12 cellular contexts compared by ENCODE assay signal in genomic region chr3:152321321-152321720, GRCh38. TPM values are rescaled to one million over a fixed set of nuclear protein-coding genes. Genes with fewer than 3 reads are reported as not detected.
DNase-seq lines count a peak whose midpoint lies in the region; ATAC-seq, FAIRE-seq and TF ChIP-seq lines count a peak whose summit lies in the region.
"Had no signal": no experiment of that assay in that cellular context is flagged by ENCODE, and none has a peak within 500 bp of the region (broad histone marks: within the 10 kb centered on the region; RNA-seq: fewer than 3 reads in every experiment).

No MANE protein-coding gene starts in this region.

- H3K36me3 ChIP-seq in left lung (no peaks in the 10 kb centered on the region), thoracic aorta (peaks cover 2% of the 10 kb centered on the region), GM23338 (ENCODE audit: insufficient read depth) (no peaks in the 10 kb centered on the region), neural progenitor cell (no peaks in the 10 kb centered on the region)
- H3K36me3 ChIP-seq: prostate gland, upper lobe of right lung had no signal

- no peaks in the 10 kb centered on the region for H3K9me2 ChIP-seq in GM23338 (ENCODE audit: insufficient read depth)

- H3K27ac ChIP-seq in left lung (peak overlapping the region; percentile 22 to 53), thoracic aorta (peak overlapping the region; percentile 75 to 84), GM23338 (ENCODE audit: low read depth) (no peak overlapping the region), neural progenitor cell (no peak overlapping the region)
- H3K27ac ChIP-seq: upper lobe of right lung had no signal

- POLR2A ChIA-PET in activated CD4-positive, alpha-beta memory T cell treated with anti-CD3 and anti-CD28 coated beads, Interleukin-2, amount 10 ng/mL, durations not matched to agents 7 days and 5 days (lab: Charles Lee): interaction anchor here (0.8 to 1.5 kb wide), 4 partner anchors 11 to 64 kb away, joined by 3 to 5 read pairs (median 4); no protein-coding TSS in a partner anchor

- H3K79me2 ChIP-seq in GM23338 (replicated peaks; ENCODE audit: insufficient read depth) (peaks cover 61% of the 10 kb centered on the region), neural progenitor cell (ENCODE audit: low read depth) (no peaks in the 10 kb centered on the region)

- H3K4me3 ChIP-seq in left lung (no peak overlapping the region), thoracic aorta (peak overlapping the region; percentile 18), GM23338 (no peak overlapping the region), neural progenitor cell (no peak overlapping the region)
- H3K4me3 ChIP-seq: body of pancreas, prostate gland, upper lobe of right lung had no signal

- H3F3A ChIP-seq in GM23338 (replicated peaks; ENCODE audit: low read depth) (no peaks in the 10 kb centered on the region), neural progenitor cell (ENCODE audit: low read depth) (no peaks in the 10 kb centered on the region)

- no peaks in the 10 kb centered on the region for H3K27me3 Mint-ChIP-seq in activated T-cell treated with anti-CD3 and anti-CD28 coated beads, Interleukin-2, amount 50 U/mL, for 72 hours (ENCODE audit: low read depth)
- no peaks in the 10 kb centered on the region for H3K27me3 Mint-ChIP-seq in activated CD4-positive, alpha-beta memory T cell treated with anti-CD3 and anti-CD28 coated beads, Interleukin-2, amount 10 ng/mL, durations not matched to agents 7 days and 5 days
- H3K27me3 Mint-ChIP-seq in GM23338 (ENCODE audit: insufficient read depth, low read depth, poor library complexity): peaks cover 2% of the 10 kb centered on the region
- no peaks in the 10 kb centered on the region for H3K27me3 Mint-ChIP-seq in neural progenitor cell (ENCODE audit: insufficient read depth, low read depth)

- H3K27me3 ChIP-seq in left lung (no peaks in the 10 kb centered on the region), thoracic aorta (replicated peaks; ENCODE audit: insufficient read depth) (no peaks in the 10 kb centered on the region), GM23338 (ENCODE audit: insufficient read depth) (no peaks in the 10 kb centered on the region), neural progenitor cell (no peaks in the 10 kb centered on the region)
- H3K27me3 ChIP-seq: body of pancreas, upper lobe of right lung had no signal

- H3K36me3 Mint-ChIP-seq in activated T-cell treated with anti-CD3 and anti-CD28 coated beads, Interleukin-2, amount 50 U/mL, for 72 hours (ENCODE audit: insufficient read depth in 2 of 2): peaks cover 3 to 16% of the 10 kb centered on the region in 2 donors
- peaks cover 45% of the 10 kb centered on the region for H3K36me3 Mint-ChIP-seq in activated CD4-positive, alpha-beta memory T cell treated with anti-CD3 and anti-CD28 coated beads, Interleukin-2, amount 10 ng/mL, durations not matched to agents 7 days and 5 days (ENCODE audit: low read depth)
- H3K36me3 Mint-ChIP-seq in GM23338 (ENCODE audit: low read depth) (peaks cover 7% of the 10 kb centered on the region; the same call in 2 of the 3 replicates), neural progenitor cell (peaks cover 21% of the 10 kb centered on the region)

- no peak for FAIRE-seq in HTR-8/SVneo (lab: Jason Lieb, UNC)

- peak overlapping the region in 1 of 2 donors; percentile 60 for H3K4me3 Mint-ChIP-seq in activated T-cell treated with anti-CD3 and anti-CD28 coated beads, Interleukin-2, amount 50 U/mL, for 72 hours
- H3K4me3 Mint-ChIP-seq in activated CD4-positive, alpha-beta memory T cell treated with anti-CD3 and anti-CD28 coated beads, Interleukin-2, amount 10 ng/mL, durations not matched to agents 7 days and 5 days: no peak overlapping the region
- H3K4me3 Mint-ChIP-seq in GM23338: no peak overlapping the region
- no peak overlapping the region for H3K4me3 Mint-ChIP-seq in neural progenitor cell

- H3K9me3 ChIP-seq in left lung (no peaks in the 10 kb centered on the region), thoracic aorta (peaks cover 5% of the 10 kb centered on the region), neural progenitor cell (ENCODE audit: low read depth) (no peaks in the 10 kb centered on the region)
- H3K9me3 ChIP-seq: body of pancreas, prostate gland, upper lobe of right lung had no signal

- H3K27ac Mint-ChIP-seq in activated T-cell treated with anti-CD3 and anti-CD28 coated beads, Interleukin-2, amount 50 U/mL, for 72 hours: peak overlapping the region; percentile 88
- H3K27ac Mint-ChIP-seq in activated CD4-positive, alpha-beta memory T cell treated with anti-CD3 and anti-CD28 coated beads, Interleukin-2, amount 10 ng/mL, durations not matched to agents 7 days and 5 days: peak overlapping the region; percentile 72
- H3K27ac Mint-ChIP-seq in GM23338: no peak overlapping the region
- no peak overlapping the region for H3K27ac Mint-ChIP-seq in neural progenitor cell

- H3K4me2 ChIP-seq in GM23338: no peak overlapping the region
- no peak overlapping the region for H3K4me2 ChIP-seq in neural progenitor cell

- DNase-seq in activated T-cell treated with anti-CD3 and anti-CD28 coated beads, Interleukin-2, amount 50 U/mL, for 72 hours: no peak
- DNase-seq in activated T-cell treated with anti-CD3 and anti-CD28 coated beads, Interleukin-2, amount 50 U/mL, for 48 hours: no peak
- DNase-seq in activated CD4-positive, alpha-beta memory T cell treated with anti-CD3 and anti-CD28 coated beads, Interleukin-2, amount 10 ng/mL, durations not matched to agents 7 days and 5 days: no peak
- DNase-seq in left lung (no peak), thoracic aorta (ENCODE audit: low spot score) (no peak), HTR-8/SVneo (ENCODE audit: insufficient read length, low spot score) (no peak), GM23338 (ENCODE audit: low spot score) (no peak), neural progenitor cell (ENCODE audit: low spot score) (no peak)
- DNase-seq: body of pancreas, mesendoderm, upper lobe of right lung had no signal

- H3K4me1 ChIP-seq in left lung: peaks cover 33 to 84% of the 10 kb centered on the region in 2 donors
- peaks cover 84 to 86% of the 10 kb centered on the region in 2 donors for H3K4me1 ChIP-seq in thoracic aorta (ENCODE audit: control insufficient read depth in 1 of 2, low read depth in 2 of 2)
- peaks cover 28% of the 10 kb centered on the region for H3K4me1 ChIP-seq in GM23338 (ENCODE audit: insufficient read depth)
- H3K4me1 ChIP-seq in neural progenitor cell: no peaks in the 10 kb centered on the region
- H3K4me1 ChIP-seq: prostate gland had no signal

- CTCF ChIA-PET in activated CD4-positive, alpha-beta memory T cell treated with anti-CD3 and anti-CD28 coated beads, Interleukin-2, amount 10 ng/mL, durations not matched to agents 7 days and 5 days (lab: Charles Lee): interaction anchor here (2.0 kb wide), 1 partner anchor 7 kb away, joined by 6 read pairs; no protein-coding TSS in a partner anchor

- no peak for ATAC-seq in activated T-cell treated with anti-CD3 and anti-CD28 coated beads, Interleukin-2, amount 50 U/mL, for 72 hours (replicated peaks in 1 of 2)
- no peak for ATAC-seq in left lung
- no peak for ATAC-seq in thoracic aorta (ENCODE audit: insufficient number of reproducible peaks, low FRiP score, low read depth)
- ATAC-seq in GM23338: no peak
- ATAC-seq: body of pancreas, upper lobe of right lung had no signal

- intact Hi-C loops in left lung (cut with DNase I): loop anchor here (10.0 kb wide), 2 partner anchors 47 to 137 kb away; no protein-coding TSS in a partner anchor

- H4K20me1 ChIP-seq in GM23338 (replicated peaks; ENCODE audit: insufficient read depth) (no peaks in the 10 kb centered on the region; the same call in 1 of the 2 replicates), neural progenitor cell (ENCODE audit: low read depth) (no peaks in the 10 kb centered on the region)

- H3K4me1 Mint-ChIP-seq in activated T-cell treated with anti-CD3 and anti-CD28 coated beads, Interleukin-2, amount 50 U/mL, for 72 hours (ENCODE audit: low read depth): peaks cover 94% of the 10 kb centered on the region
- peaks cover 77% of the 10 kb centered on the region for H3K4me1 Mint-ChIP-seq in activated CD4-positive, alpha-beta memory T cell treated with anti-CD3 and anti-CD28 coated beads, Interleukin-2, amount 10 ng/mL, durations not matched to agents 7 days and 5 days
- peaks cover 24% of the 10 kb centered on the region for H3K4me1 Mint-ChIP-seq in GM23338
- H3K4me1 Mint-ChIP-seq in neural progenitor cell: peaks cover 13% of the 10 kb centered on the region

- TF ChIP-seq CTCF in left lung (IDR thresholded peaks at IDR 0.05) (no peak), thoracic aorta (IDR thresholded peaks at IDR 0.05) (no peak), GM23338 (conservative IDR thresholded peaks at IDR 0.05; ENCODE audit: low read depth in 2 of 2) (no peak), neural progenitor cell (IDR thresholded peaks at IDR 0.05) (no peak)

- H3K9me3 Mint-ChIP-seq in activated T-cell treated with anti-CD3 and anti-CD28 coated beads, Interleukin-2, amount 50 U/mL, for 72 hours: no peaks in the 10 kb centered on the region
- no peaks in the 10 kb centered on the region for H3K9me3 Mint-ChIP-seq in activated CD4-positive, alpha-beta memory T cell treated with anti-CD3 and anti-CD28 coated beads, Interleukin-2, amount 10 ng/mL, durations not matched to agents 7 days and 5 days
- peaks cover 4% of the 10 kb centered on the region; the same call in 1 of the 3 replicates for H3K9me3 Mint-ChIP-seq in GM23338
- H3K9me3 Mint-ChIP-seq in neural progenitor cell: peaks cover 9% of the 10 kb centered on the region

- H2AFZ ChIP-seq in GM23338 (no peak overlapping the region), neural progenitor cell (replicated peaks) (no peak overlapping the region)

- H3K9ac ChIP-seq in neural progenitor cell: no peak overlapping the region

TF ChIP-seq in GM23338, 12 proteins besides CTCF, POLR2A, EP300 and RAD21:
- no peak for TF ChIP-seq ZNF331 (CRISPR knock-in tag; IDR thresholded peaks at IDR 0.05; ENCODE audit: low read depth)
- no peak for TF ChIP-seq EZH2 (IDR thresholded peaks at IDR 0.05; ENCODE audit: low read depth, unreplicated experiment)
- TF ChIP-seq NANOG (IDR thresholded peaks at IDR 0.05; ENCODE audit: borderline replicate concordance): no peak
- no peak for TF ChIP-seq STAT1 (IDR thresholded peaks at IDR 0.05; ENCODE audit: unreplicated experiment)

RNA-seq across cellular contexts. Expression of gene MBNL1, which starts 52.6 kb away (rescaled TPM):
- total RNA-seq in activated T-cell treated with anti-CD3 and anti-CD28 coated beads, Interleukin-2, amount 50 U/mL, for 72 hours: 100 to 1,000 TPM; 299 to 323 TPM
- total RNA-seq in activated CD4-positive, alpha-beta memory T cell treated with anti-CD3 and anti-CD28 coated beads, Interleukin-2, amount 10 ng/mL, durations not matched to agents 7 days and 5 days: 100 to 1,000 TPM; 289 to 305 TPM
- 100 to 1,000 TPM; 226 to 246 TPM for total RNA-seq in left lung
- total RNA-seq in thoracic aorta: 1,000 to 10,000 TPM in 1 of 2 donors, 100 to 1,000 TPM in 1; 783 to 1,062 TPM
- 15.7 and 23.2 TPM in 2 replicates for total RNA-seq in GM23338 (2014; rRNA removed; shearing (Covaris generic))
- 8.4 and 9.4 TPM in 2 replicates for polyA plus RNA-seq in GM23338 (2016; fragmentation: Nextera tagmentation; extraction: Ambion mirVana)
- 9.8 and 14.7 TPM in 2 replicates for total RNA-seq in neural progenitor cell (ENCODE audit: low replicate concordance)

Comparison
In these comparisons a context has a peak if more than half of its experiments do, and no peak if none do; other contexts are left out.
1. H3K27ac Mint-ChIP-seq: peak in activated T-cell treated with anti-CD3 and anti-CD28 coated beads, Interleukin-2, amount 50 U/mL, for 72 hours (single experiment) and activated CD4-positive, alpha-beta memory T cell treated with anti-CD3 and anti-CD28 coated beads, Interleukin-2, amount 10 ng/mL, durations not matched to agents 7 days and 5 days (single experiment); none in GM23338 (single experiment) and neural progenitor cell (single experiment).
2. H3K27ac ChIP-seq: peak in left lung (2 of 2) and thoracic aorta (2 of 2); none in GM23338 (single experiment) and neural progenitor cell (single experiment).